21 cellular contexts compared by ENCODE assay signal in genomic region chr4:27001398-27002164, GRCh38.
DNase-seq lines count a peak whose midpoint lies in the region; ATAC-seq and TF ChIP-seq lines count a peak whose summit lies in the region.
"Had no signal": no experiment of that assay in that cellular context is flagged by ENCODE, and none has a peak within 500 bp of the region (broad histone marks: within the 10 kb centered on the region; RNA-seq: fewer than 3 reads in every experiment).

No MANE protein-coding gene starts in this region.

- no peak overlapping the region for H2AFZ ChIP-seq in OCI-LY3 (ENCODE audit: low read depth, low read length)

- intact Hi-C loops in CD4-positive, alpha-beta T cell (cut with DNase I, micrococcal nuclease), result loop anchor here (5.0 kb wide), 3 partner anchors 139 to 669 kb away; partner anchors contain the start of genes STIM2 (in 1 of the 2) and TBC1D19 (in 1 of the 2)

- no peak for ATAC-seq in CD4-positive, alpha-beta T cell (ENCODE audit: poor library complexity)
- no peak for ATAC-seq in HG03159 (IDR thresholded peaks at IDR 0.05; ENCODE audit: unreplicated experiment)
- no peak for ATAC-seq in HG03095 (IDR thresholded peaks at IDR 0.05; ENCODE audit: unreplicated experiment)
- ATAC-seq: sciatic nerve had no signal

- H4K20me1 ChIP-seq in OCI-LY3 (ENCODE audit: insufficient read depth, low read length), result no peaks in the 10 kb centered on the region

- 90 to 92% methylated on average over 2 to 4 of the region's 4 CpGs for WGBS in endodermal cell (ENCODE audit: insufficient coverage in 1 of 2, insufficient read length in 1 of 2), 2 experiments

- H3K4me1 Mint-ChIP-seq in CD4-positive, alpha-beta T cell (ENCODE audit: low read depth), result peaks cover 56% of the 10 kb centered on the region
- H3K4me1 Mint-ChIP-seq in endodermal cell, result peaks cover 8% of the 10 kb centered on the region
- peaks cover 27% of the 10 kb centered on the region for H3K4me1 Mint-ChIP-seq in T-helper 2 cell treated with Interferon-gamma antibody and Interleukin-4, amounts not matched to agents 5 μg/mL and 100 μg/mL, for 36 hours (ENCODE audit: low read depth)
- H3K4me1 Mint-ChIP-seq: CD14-positive monocyte had no signal

- H3K36me3 ChIP-seq in OCI-LY3 (replicated peaks; ENCODE audit: low read depth, low read length) (no peaks in the 10 kb centered on the region), endodermal cell (ENCODE audit: control insufficient read depth, insufficient read depth, low read length) (no peaks in the 10 kb centered on the region)
- H3K36me3 ChIP-seq: HAP-1, transverse colon had no signal

- H3K9ac ChIP-seq in OCI-LY3 (ENCODE audit: low read length) (no peak overlapping the region), endodermal cell (ENCODE audit: extremely low read depth, low read length, poor library complexity, severe bottlenecking) (no peak overlapping the region)

- H3K4me3 Mint-ChIP-seq in CD4-positive, alpha-beta T cell, result no peak overlapping the region
- no peak overlapping the region for H3K4me3 Mint-ChIP-seq in endodermal cell
- no peak overlapping the region for H3K4me3 Mint-ChIP-seq in T-helper 2 cell treated with Interferon-gamma antibody and Interleukin-4, amounts not matched to agents 5 μg/mL and 100 μg/mL, for 36 hours
- H3K4me3 Mint-ChIP-seq: CD14-positive monocyte; central memory CD8-positive, alpha-beta T cell had no signal

- no peaks in the 10 kb centered on the region for H3K79me2 ChIP-seq in OCI-LY3 (ENCODE audit: low read length)

- peaks cover 45% of the 10 kb centered on the region for H3K36me3 Mint-ChIP-seq in CD4-positive, alpha-beta T cell (ENCODE audit: low read depth)
- no peaks in the 10 kb centered on the region for H3K36me3 Mint-ChIP-seq in endodermal cell (ENCODE audit: low read depth)
- H3K36me3 Mint-ChIP-seq in T-helper 2 cell treated with Interferon-gamma antibody and Interleukin-4, amounts not matched to agents 5 μg/mL and 100 μg/mL, for 36 hours (ENCODE audit: low read depth), result peaks cover 26% of the 10 kb centered on the region

- no peak overlapping the region for H3K27ac ChIP-seq in CD4-positive, alpha-beta T cell (ENCODE audit: low read depth, low read length)
- H3K27ac ChIP-seq in OCI-LY3 (ENCODE audit: low read length) (no peak overlapping the region), endodermal cell (ENCODE audit: low read depth, low read length) (no peak overlapping the region)
- H3K27ac ChIP-seq: stomach, transverse colon had no signal

- H3K9me3 Mint-ChIP-seq in CD4-positive, alpha-beta T cell, result no peaks in the 10 kb centered on the region
- no peaks in the 10 kb centered on the region for H3K9me3 Mint-ChIP-seq in endodermal cell
- H3K9me3 Mint-ChIP-seq in T-helper 2 cell treated with Interferon-gamma antibody and Interleukin-4, amounts not matched to agents 5 μg/mL and 100 μg/mL, for 36 hours, result no peaks in the 10 kb centered on the region
- H3K9me3 Mint-ChIP-seq: CD14-positive monocyte; central memory CD8-positive, alpha-beta T cell had no signal

- CTCF ChIA-PET in CD4-positive, alpha-beta T cell (lab: Charles Lee), result interaction anchor here (1.1 to 1.8 kb wide), 3 partner anchors 9 to 141 kb away, joined by 4 to 7 read pairs (median 5); partner anchors contain the start of gene STIM2

- DNase-seq in CD4-positive, alpha-beta T cell, result no peak
- DNase-seq in GM12864 (ENCODE audit: low read depth), result no peak
- DNase-seq in endodermal cell, result peak; percentile 53
- DNase-seq in T-helper 9 cell, result no peak
- DNase-seq in T-helper 2 cell treated with Interferon-gamma antibody and Interleukin-4, amounts not matched to agents 5 μg/mL and 100 μg/mL, for 36 hours (ENCODE audit: low spot score), result no peak
- DNase-seq: activated CD4-positive, alpha-beta T cell treated with anti-CD3 and anti-CD28 coated beads for 1 hour; activated naive CD4-positive, alpha-beta T cell treated with anti-CD3 and anti-CD28 coated beads, Interleukin-2, amount 50 U/mL, for 16 hours; kidney; NCI-H2081; NCI-H345; NCI-H748 treated with DMSO at 0.1 percent for 48 hours; Right ventricle myocardium superior; stomach; transverse colon had no signal

- H3K4me3 ChIP-seq in GM12864 (ENCODE audit: low read depth, low read length) (no peak overlapping the region), OCI-LY3 (ENCODE audit: low read length) (no peak overlapping the region), endodermal cell (ENCODE audit: low read length) (no peak overlapping the region)
- H3K4me3 ChIP-seq: HAP-1, stomach, transverse colon had no signal

- no peak overlapping the region for H3K4me2 ChIP-seq in OCI-LY3 (ENCODE audit: low read length)

- POLR2A ChIA-PET in CD4-positive, alpha-beta T cell (lab: Charles Lee), result interaction anchor here (1.6 kb wide), 1 partner anchor 141 kb away, joined by 6 read pairs; the partner anchor contains the start of gene STIM2

- H3K27ac Mint-ChIP-seq in CD4-positive, alpha-beta T cell, result peak overlapping the region; percentile 50
- no peak overlapping the region for H3K27ac Mint-ChIP-seq in endodermal cell
- H3K27ac Mint-ChIP-seq in T-helper 2 cell treated with Interferon-gamma antibody and Interleukin-4, amounts not matched to agents 5 μg/mL and 100 μg/mL, for 36 hours, result no peak overlapping the region

- H3K4me1 ChIP-seq in OCI-LY3 (ENCODE audit: low read length) (0 out of 2 replicates have a peak, but pooled peaks cover 4% of the 10 kb centered on the region), endodermal cell (ENCODE audit: control insufficient read depth, insufficient read depth, low read length) (no peaks in the 10 kb centered on the region)

- no peak for TF ChIP-seq CTCF in CD4-positive, alpha-beta T cell (IDR thresholded peaks at IDR 0.05)
- TF ChIP-seq CTCF in GM12864 (IDR thresholded peaks at IDR 0.05; ENCODE audit: low read depth, low read length, missing control alignments) (peak; percentile 8), OCI-LY3 (IDR thresholded peaks at IDR 0.05; ENCODE audit: low read depth, low read length) (peak; percentile 29; the same call in 1 of the 2 replicates), endodermal cell (conservative IDR thresholded peaks at IDR 0.05) (peak; percentile 59)

- no peaks in the 10 kb centered on the region for H3K27me3 ChIP-seq in CD4-positive, alpha-beta T cell (ENCODE audit: control insufficient read depth, insufficient read depth, low read length)
- no peaks in the 10 kb centered on the region for H3K27me3 ChIP-seq in OCI-LY3 (ENCODE audit: low read depth, low read length)
- no peaks in the 10 kb centered on the region for H3K27me3 ChIP-seq in endodermal cell (ENCODE audit: control insufficient read depth, insufficient read depth, low read length, poor library complexity, severe bottlenecking)
- H3K27me3 ChIP-seq: stomach, transverse colon had no signal

- H3K9me3 ChIP-seq in CD4-positive, alpha-beta T cell (ENCODE audit: control insufficient read depth, low read length), result no peaks in the 10 kb centered on the region
- H3K9me3 ChIP-seq in OCI-LY3 (ENCODE audit: insufficient read depth, low read length), result no peaks in the 10 kb centered on the region
- H3K9me3 ChIP-seq in endodermal cell (ENCODE audit: control insufficient read depth, low read length), result no peaks in the 10 kb centered on the region
- H3K9me3 ChIP-seq: HAP-1, stomach, transverse colon had no signal

- H3K27me3 Mint-ChIP-seq in CD4-positive, alpha-beta T cell, result no peaks in the 10 kb centered on the region
- no peaks in the 10 kb centered on the region for H3K27me3 Mint-ChIP-seq in endodermal cell (ENCODE audit: insufficient read depth)
- no peaks in the 10 kb centered on the region for H3K27me3 Mint-ChIP-seq in T-helper 2 cell treated with Interferon-gamma antibody and Interleukin-4, amounts not matched to agents 5 μg/mL and 100 μg/mL, for 36 hours (ENCODE audit: low read depth)
- H3K27me3 Mint-ChIP-seq: central memory CD8-positive, alpha-beta T cell had no signal
